In genomic region chr3:37906734-37907282, GRCh38 we compare ENCODE assay signal across 1 cellular context.
TF ChIP-seq lines count a peak whose summit lies in the region.

No MANE protein-coding gene starts in this region.

TF ChIP-seq in GM12878, 131 proteins besides CTCF, POLR2A, EP300 and RAD21 (continued from another document and continues in another):
- TF ChIP-seq SPI1 (IDR thresholded peaks at IDR 0.05; ENCODE audit: borderline replicate concordance, insufficient read depth, low read depth, low read length) (peak; percentile 54; the same call in 1 of the 2 replicates), ATF2 (IDR thresholded peaks at IDR 0.05; ENCODE audit: low read length) (peak; percentile 59; the same call in 1 of the 2 replicates), SREBF1 (IDR thresholded peaks at IDR 0.05; ENCODE audit: low read length) (no peak), RAD51 (IDR thresholded peaks at IDR 0.05) (no peak), IKZF2 (IDR thresholded peaks at IDR 0.05) (peak; percentile 72 to 75), IKZF1 (conservative IDR thresholded peaks at IDR 0.05) (peak; percentile 80), CHD1 (IDR thresholded peaks at IDR 0.05; ENCODE audit: low read depth, low read length) (no peak), EED (IDR thresholded peaks at IDR 0.05; ENCODE audit: low read depth) (peak; percentile 67), MYB (IDR thresholded peaks at IDR 0.05; ENCODE audit: borderline replicate concordance, low read depth, low read length) (no peak), FOXM1 (IDR thresholded peaks at IDR 0.05; ENCODE audit: low read depth, low read length) (peak; percentile 38; the same call in 1 of the 2 replicates), ZNF207 (IDR thresholded peaks at IDR 0.05; ENCODE audit: borderline replicate concordance) (no peak), RELB (IDR thresholded peaks at IDR 0.05; ENCODE audit: low read depth) (no peak), CBX5 (IDR thresholded peaks at IDR 0.05; ENCODE audit: low read depth) (no peak), EZH2 (IDR thresholded peaks at IDR 0.05; ENCODE audit: borderline replicate concordance, control insufficient read depth, low read depth, low read length) (no peak), YY1 (IDR thresholded peaks at IDR 0.05; ENCODE audit: low read depth, low read length) (no peak), WRNIP1 (IDR thresholded peaks at IDR 0.05; ENCODE audit: borderline replicate concordance, low read depth, low read length) (no peak), NRF1 (conservative IDR thresholded peaks at IDR 0.05; ENCODE audit: low read depth, low read length) (no peak), BHLHE40 (IDR thresholded peaks at IDR 0.05; ENCODE audit: borderline replicate concordance in 1 of 2, low read depth in 2 of 2, low read length in 1 of 2) (peak; percentile 14 to 31; a peak in 2 of 4 replicates), NR2F1 (conservative IDR thresholded peaks at IDR 0.05) (peak; percentile 92), MTA2 (IDR thresholded peaks at IDR 0.05; ENCODE audit: low read depth) (peak; percentile 67), GABPA (IDR thresholded peaks at IDR 0.05; ENCODE audit: low read depth) (no peak), GATAD2B (conservative IDR thresholded peaks at IDR 0.05; ENCODE audit: low read depth) (no peak), DPF2 (IDR thresholded peaks at IDR 0.05) (peak; percentile 69), RUNX3 (IDR thresholded peaks at IDR 0.05; ENCODE audit: low read length) (peak; percentile 81), POLR2AphosphoS5 (IDR thresholded peaks at IDR 0.05; ENCODE audit: low read length) (no peak), BACH1 (IDR thresholded peaks at IDR 0.05; ENCODE audit: borderline replicate concordance) (no peak), CEBPZ (IDR thresholded peaks at IDR 0.05; ENCODE audit: low read depth, low read length) (no peak), SIN3A (IDR thresholded peaks at IDR 0.05; ENCODE audit: low read depth, low read length) (no peak), POLR2AphosphoS2 (IDR thresholded peaks at IDR 0.05; ENCODE audit: low read depth, low read length) (no peak), SP1 (IDR thresholded peaks at IDR 0.05; ENCODE audit: low read depth, low read length) (peak; percentile 40), JUNB (IDR thresholded peaks at IDR 0.05) (peak; percentile 71), KLF5 (IDR thresholded peaks at IDR 0.05; ENCODE audit: partially characterized antibody) (no peak), RFX5 (IDR thresholded peaks at IDR 0.05; ENCODE audit: low read depth, low read length) (no peak), MEF2B (IDR thresholded peaks at IDR 0.05; ENCODE audit: partially characterized antibody, poor library complexity, severe bottlenecking) (no peak), BCL11A (IDR thresholded peaks at IDR 0.05; ENCODE audit: low read depth, low read length) (peak; percentile 61; the same call in 1 of the 2 replicates), PKNOX1 (IDR thresholded peaks at IDR 0.05) (no peak), CBFB (IDR thresholded peaks at IDR 0.05; ENCODE audit: low read depth) (no peak), IRF4 (IDR thresholded peaks at IDR 0.05; ENCODE audit: low read depth, low read length) (peak; percentile 71; the same call in 1 of the 2 replicates), NR2C1 (IDR thresholded peaks at IDR 0.05) (no peak), MTA3 (IDR thresholded peaks at IDR 0.05; ENCODE audit: borderline replicate concordance, low read length) (no peak; the same call in 1 of the 2 replicates), ZNF24 (IDR thresholded peaks at IDR 0.05) (no peak), JUND (IDR thresholded peaks at IDR 0.05; ENCODE audit: low read depth, low read length) (no peak), TCF7 (IDR thresholded peaks at IDR 0.05; ENCODE audit: borderline replicate concordance) (peak; percentile 83), HDAC6 (IDR thresholded peaks at IDR 0.05; ENCODE audit: unreplicated experiment) (no peak), MLLT1 (IDR thresholded peaks at IDR 0.05) (0 out of 2 replicates have a peak, but pooled peaks have one; percentile 13), RCOR1 (conservative IDR thresholded peaks at IDR 0.05; ENCODE audit: low read depth, low read length) (no peak), NBN (IDR thresholded peaks at IDR 0.05) (no peak), CBX3 (IDR thresholded peaks at IDR 0.05; ENCODE audit: borderline replicate concordance, low read depth) (no peak), NFXL1 (IDR thresholded peaks at IDR 0.05; ENCODE audit: borderline replicate concordance) (no peak), POU2F2 (IDR thresholded peaks at IDR 0.05; ENCODE audit: borderline replicate concordance, low read depth, low read length) (peak; percentile 73; the same call in 2 of the 3 replicates)
- TF ChIP-seq, protein P1, sequence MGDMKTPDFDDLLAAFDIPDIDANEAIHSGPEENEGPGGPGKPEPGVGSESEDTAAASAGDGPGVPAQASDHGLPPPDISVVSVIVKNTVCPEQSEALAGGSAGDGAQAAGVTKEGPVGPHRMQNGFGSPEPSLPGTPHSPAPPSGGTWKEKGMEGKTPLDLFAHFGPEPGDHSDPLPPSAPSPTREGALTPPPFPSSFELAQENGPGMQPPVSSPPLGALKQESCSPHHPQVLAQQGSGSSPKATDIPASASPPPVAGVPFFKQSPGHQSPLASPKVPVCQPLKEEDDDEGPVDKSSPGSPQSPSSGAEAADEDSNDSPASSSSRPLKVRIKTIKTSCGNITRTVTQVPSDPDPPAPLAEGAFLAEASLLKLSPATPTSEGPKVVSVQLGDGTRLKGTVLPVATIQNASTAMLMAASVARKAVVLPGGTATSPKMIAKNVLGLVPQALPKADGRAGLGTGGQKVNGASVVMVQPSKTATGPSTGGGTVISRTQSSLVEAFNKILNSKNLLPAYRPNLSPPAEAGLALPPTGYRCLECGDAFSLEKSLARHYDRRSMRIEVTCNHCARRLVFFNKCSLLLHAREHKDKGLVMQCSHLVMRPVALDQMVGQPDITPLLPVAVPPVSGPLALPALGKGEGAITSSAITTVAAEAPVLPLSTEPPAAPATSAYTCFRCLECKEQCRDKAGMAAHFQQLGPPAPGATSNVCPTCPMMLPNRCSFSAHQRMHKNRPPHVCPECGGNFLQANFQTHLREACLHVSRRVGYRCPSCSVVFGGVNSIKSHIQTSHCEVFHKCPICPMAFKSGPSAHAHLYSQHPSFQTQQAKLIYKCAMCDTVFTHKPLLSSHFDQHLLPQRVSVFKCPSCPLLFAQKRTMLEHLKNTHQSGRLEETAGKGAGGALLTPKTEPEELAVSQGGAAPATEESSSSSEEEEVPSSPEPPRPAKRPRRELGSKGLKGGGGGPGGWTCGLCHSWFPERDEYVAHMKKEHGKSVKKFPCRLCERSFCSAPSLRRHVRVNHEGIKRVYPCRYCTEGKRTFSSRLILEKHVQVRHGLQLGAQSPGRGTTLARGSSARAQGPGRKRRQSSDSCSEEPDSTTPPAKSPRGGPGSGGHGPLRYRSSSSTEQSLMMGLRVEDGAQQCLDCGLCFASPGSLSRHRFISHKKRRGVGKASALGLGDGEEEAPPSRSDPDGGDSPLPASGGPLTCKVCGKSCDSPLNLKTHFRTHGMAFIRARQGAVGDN (IDR thresholded peaks at IDR 0.05) = no peak
- TF ChIP-seq, protein P2, sequence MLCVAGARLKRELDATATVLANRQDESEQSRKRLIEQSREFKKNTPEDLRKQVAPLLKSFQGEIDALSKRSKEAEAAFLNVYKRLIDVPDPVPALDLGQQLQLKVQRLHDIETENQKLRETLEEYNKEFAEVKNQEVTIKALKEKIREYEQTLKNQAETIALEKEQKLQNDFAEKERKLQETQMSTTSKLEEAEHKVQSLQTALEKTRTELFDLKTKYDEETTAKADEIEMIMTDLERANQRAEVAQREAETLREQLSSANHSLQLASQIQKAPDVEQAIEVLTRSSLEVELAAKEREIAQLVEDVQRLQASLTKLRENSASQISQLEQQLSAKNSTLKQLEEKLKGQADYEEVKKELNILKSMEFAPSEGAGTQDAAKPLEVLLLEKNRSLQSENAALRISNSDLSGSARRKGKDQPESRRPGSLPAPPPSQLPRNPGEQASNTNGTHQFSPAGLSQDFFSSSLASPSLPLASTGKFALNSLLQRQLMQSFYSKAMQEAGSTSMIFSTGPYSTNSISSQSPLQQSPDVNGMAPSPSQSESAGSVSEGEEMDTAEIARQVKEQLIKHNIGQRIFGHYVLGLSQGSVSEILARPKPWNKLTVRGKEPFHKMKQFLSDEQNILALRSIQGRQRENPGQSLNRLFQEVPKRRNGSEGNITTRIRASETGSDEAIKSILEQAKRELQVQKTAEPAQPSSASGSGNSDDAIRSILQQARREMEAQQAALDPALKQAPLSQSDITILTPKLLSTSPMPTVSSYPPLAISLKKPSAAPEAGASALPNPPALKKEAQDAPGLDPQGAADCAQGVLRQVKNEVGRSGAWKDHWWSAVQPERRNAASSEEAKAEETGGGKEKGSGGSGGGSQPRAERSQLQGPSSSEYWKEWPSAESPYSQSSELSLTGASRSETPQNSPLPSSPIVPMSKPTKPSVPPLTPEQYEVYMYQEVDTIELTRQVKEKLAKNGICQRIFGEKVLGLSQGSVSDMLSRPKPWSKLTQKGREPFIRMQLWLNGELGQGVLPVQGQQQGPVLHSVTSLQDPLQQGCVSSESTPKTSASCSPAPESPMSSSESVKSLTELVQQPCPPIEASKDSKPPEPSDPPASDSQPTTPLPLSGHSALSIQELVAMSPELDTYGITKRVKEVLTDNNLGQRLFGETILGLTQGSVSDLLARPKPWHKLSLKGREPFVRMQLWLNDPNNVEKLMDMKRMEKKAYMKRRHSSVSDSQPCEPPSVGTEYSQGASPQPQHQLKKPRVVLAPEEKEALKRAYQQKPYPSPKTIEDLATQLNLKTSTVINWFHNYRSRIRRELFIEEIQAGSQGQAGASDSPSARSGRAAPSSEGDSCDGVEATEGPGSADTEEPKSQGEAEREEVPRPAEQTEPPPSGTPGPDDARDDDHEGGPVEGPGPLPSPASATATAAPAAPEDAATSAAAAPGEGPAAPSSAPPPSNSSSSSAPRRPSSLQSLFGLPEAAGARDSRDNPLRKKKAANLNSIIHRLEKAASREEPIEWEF (IDR thresholded peaks at IDR 0.05; ENCODE audit: insufficient replicate concordance, low read depth, low read length) = no peak
